In the genomic region with DNA sequence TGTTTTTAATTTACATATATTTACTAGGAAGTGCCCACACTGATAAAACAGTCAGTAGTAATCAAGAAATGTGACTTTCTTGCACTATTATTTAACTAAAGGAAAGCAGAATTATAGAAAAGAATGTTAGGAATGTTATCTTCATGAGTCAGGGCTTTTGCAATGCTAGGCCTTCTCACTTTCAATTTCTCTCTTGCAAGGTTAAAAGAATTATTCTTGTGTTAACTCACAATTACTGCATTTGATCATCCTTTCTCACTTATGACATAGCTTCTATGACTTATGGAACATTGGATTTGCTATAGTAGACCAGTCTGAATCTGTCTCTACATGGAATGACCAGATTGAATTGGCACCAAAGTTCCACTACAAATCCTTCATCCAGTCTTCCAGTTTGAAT, we compare ENCODE assay signal across 14 cellular contexts.
DNase-seq lines count a peak whose midpoint lies in the region; ATAC-seq and TF ChIP-seq lines count a peak whose summit lies in the region.
"Had no signal": no experiment of that assay in that cellular context is flagged by ENCODE, and none has a peak within 500 bp of the region (broad histone marks: within the 10 kb centered on the region; RNA-seq: fewer than 3 reads in every experiment).

No MANE protein-coding gene starts in this region.

- no peaks in the 10 kb centered on the region for H4K20me1 ChIP-seq in MM.1S (ENCODE audit: insufficient read depth, low read length)

- no peaks in the 10 kb centered on the region for H3K27me3 ChIP-seq in A673 (replicated peaks; ENCODE audit: insufficient read depth, low read depth, low read length, poor library complexity)
- H3K27me3 ChIP-seq in MM.1S (replicated peaks; ENCODE audit: insufficient read depth, low read length) = no peaks in the 10 kb centered on the region
- H3K27me3 ChIP-seq: MG63, sigmoid colon had no signal

- BruUV-seq in A673 (replicated peaks; lab: Mats Ljungman, UMichigan) = no TSS peak

- H3K4me1 ChIP-seq in A673 (ENCODE audit: insufficient read depth, low read length, poor library complexity, severe bottlenecking) = peaks cover 11% of the 10 kb centered on the region
- no peaks in the 10 kb centered on the region for H3K4me1 ChIP-seq in MM.1S (ENCODE audit: low read length)

- 0 out of 2 replicates have a peak overlapping the region, but pooled peaks have one; percentile 4 for H3K4me2 ChIP-seq in MM.1S (ENCODE audit: low read depth, low read length)

- H3K4me3 ChIP-seq in A673 (ENCODE audit: low read depth, low read length, poor library complexity, severe bottlenecking) (no peak overlapping the region), MM.1S (ENCODE audit: low read length) (no peak overlapping the region)
- H3K4me3 ChIP-seq: MG63, sigmoid colon had no signal

- H3K27ac ChIP-seq in A673 (ENCODE audit: low read depth, low read length, poor library complexity, severe bottlenecking) = peak overlapping the region; percentile 7
- H3K27ac ChIP-seq in MM.1S (ENCODE audit: low read length) = no peak overlapping the region
- H3K27ac ChIP-seq: sigmoid colon had no signal

- no peak for ATAC-seq in HG03354 (IDR thresholded peaks at IDR 0.05; ENCODE audit: poor library complexity, severe bottlenecking, unreplicated experiment)
- ATAC-seq: activated CD8-positive, alpha-beta T cell treated with anti-CD3 and anti-CD28 coated beads, Interleukin-2, amount 10 ng/mL, durations not matched to agents 7 days and 5 days had no signal

- DNase-seq in A673 (ENCODE audit: low spot score) (peak; percentile 35), MM.1S (peak; percentile 24), dedifferentiated amniotic fluid mesenchymal stem cell (ENCODE audit: extremely low spot score) (peak; percentile 36), lung microvascular endothelial cell (ENCODE audit: low read depth in 2 of 2) (peak; percentile 7 to 39), NCI-H146 treated with DMSO at 0.1 percent for 48 hours (lab: John Stamatoyannopoulos, UW; ENCODE audit: unreplicated experiment) (no peak), T-helper 1 cell (no peak)
- no peak for DNase-seq in stimulated activated CD4-positive, alpha-beta T cell treated with anti-CD3 and anti-CD28 coated beads, Interleukin-12 subunit alpha, Interleukin-12 subunit beta, amount 100 ng/mL, for 4 hours
- DNase-seq: activated CD8-positive, alpha-beta T cell treated with anti-CD3 and anti-CD28 coated beads, Interleukin-2, amount 10 ng/mL, durations not matched to agents 7 days and 5 days; amniotic stem cell; GDM1; MG63; NCI-H69; sigmoid colon had no signal

- CTCF ChIA-PET in A673 (lab: Charles Lee) = interaction anchor here (0.7 kb wide), 1 partner anchor 401 kb away, joined by 4 read pairs; no protein-coding TSS in a partner anchor

- H3K9me3 ChIP-seq in A673 (ENCODE audit: low read depth, low read length, poor library complexity, severe bottlenecking) (no peaks in the 10 kb centered on the region), MM.1S (replicated peaks; ENCODE audit: insufficient read depth, low read length) (no peaks in the 10 kb centered on the region)
- H3K9me3 ChIP-seq: MG63, sigmoid colon had no signal

- H3K36me3 ChIP-seq in A673 (ENCODE audit: insufficient read depth, low read length, poor library complexity, severe bottlenecking) (no peaks in the 10 kb centered on the region), MM.1S (replicated peaks; ENCODE audit: insufficient read depth, low read length) (no peaks in the 10 kb centered on the region)
- H3K36me3 ChIP-seq: MG63, sigmoid colon had no signal

- H3K79me2 ChIP-seq in MM.1S (ENCODE audit: low read length) = no peaks in the 10 kb centered on the region

- H3K9me2 ChIP-seq in MM.1S (replicated peaks; ENCODE audit: insufficient read depth, low read length) = no peaks in the 10 kb centered on the region

- no peaks in the 10 kb centered on the region for H3F3A ChIP-seq in MM.1S (ENCODE audit: insufficient read depth, low read length)

- TF ChIP-seq CTCF in A673 (conservative IDR thresholded peaks at IDR 0.05; ENCODE audit: low read depth, low read length) (no peak), MM.1S (IDR thresholded peaks at IDR 0.05; ENCODE audit: low read length) (no peak)

- no peak overlapping the region for H3K9ac ChIP-seq in MM.1S (ENCODE audit: low read length)

- POLR2A ChIA-PET in A673 (lab: Charles Lee; ENCODE audit: low non-redundant PET) = interaction anchor here (0.5 kb wide), 1 partner anchor 13 kb away, joined by 3 read pairs; no protein-coding TSS in a partner anchor

- H2AFZ ChIP-seq in MM.1S (ENCODE audit: low read length) = no peak overlapping the region

- intact Hi-C loops in A673 (cut with micrococcal nuclease; ENCODE audit: unreplicated experiment) = no loop called here

Comparison
In these comparisons a context has a peak if more than half of its experiments do, and no peak if none do; other contexts are left out.
1. DNase-seq: peak in A673 (single experiment), MM.1S (single experiment), dedifferentiated amniotic fluid mesenchymal stem cell (single experiment) and lung microvascular endothelial cell (2 of 2); none in NCI-H146 treated with DMSO at 0.1 percent for 48 hours (single experiment), T-helper 1 cell (0 of 5) and stimulated activated CD4-positive, alpha-beta T cell treated with anti-CD3 and anti-CD28 coated beads, Interleukin-12 subunit alpha, Interleukin-12 subunit beta, amount 100 ng/mL, for 4 hours (single experiment).